ENCODE assay signal across 8 cellular contexts in genomic region chr9:133147412-133148271, GRCh38. TPM values are rescaled to one million over a fixed set of nuclear protein-coding genes. Genes with fewer than 3 reads are reported as not detected.
DNase-seq lines count a peak whose midpoint lies in the region; ATAC-seq, FAIRE-seq and TF ChIP-seq lines count a peak whose summit lies in the region.

No MANE protein-coding gene starts in this region.

- TF ChIP-seq CTCF in vagina (IDR thresholded peaks at IDR 0.05): peak; percentile 91 to 98 (median 95)

- H3K4me3 ChIP-seq in vagina: peak overlapping the region; percentile 74 to 80

- H3K4me1 ChIP-seq in vagina: peaks cover 59% of the 10 kb centered on the region

- no peaks in the 10 kb centered on the region for H3K36me3 ChIP-seq in vagina

- H3K27ac ChIP-seq in angular gyrus (ENCODE audit: low read depth, low read length): peak overlapping the region; percentile 80
- peak overlapping the region; percentile 93 for H3K27ac ChIP-seq in vagina

- no peaks in the 10 kb centered on the region for H3K9me3 ChIP-seq in vagina

- ATAC-seq in GM18511 (IDR thresholded peaks at IDR 0.05; ENCODE audit: unreplicated experiment): no peak

- intact Hi-C loops in vagina (cut with DNase I): loop anchor here (10.0 kb wide), 1 partner anchor 113 kb away; the partner anchor contains the start of gene GTF3C5

- peak; percentile 69 for DNase-seq in GM12892 (ENCODE audit: insufficient read length)
- DNase-seq in NCI-H1092 (lab: John Stamatoyannopoulos, UW): peak; percentile 22
- DNase-seq in T-helper 2 cell: peak; percentile 70 to 83 (median 77)
- peak; percentile 79 for DNase-seq in hepatic stellate cell (ENCODE audit: low spot score)
- peak; percentile 89 for DNase-seq in retina
- DNase-seq in vagina (ENCODE audit: extremely low spot score in 2 of 2): no peak

- TF ChIP-seq POLR2A in GM12892 (IDR thresholded peaks at IDR 0.05; ENCODE audit: low read depth, low read length) (no peak), vagina (IDR thresholded peaks at IDR 0.05) (no peak)

- FAIRE-seq in GM12892 (lab: Jason Lieb, UNC): peak; percentile 91

- no peaks in the 10 kb centered on the region for H3K27me3 ChIP-seq in vagina

RNA-seq across cellular contexts. Expression of gene GBGT1, which starts 16.1 kb away (rescaled TPM):
- 3.5 TPM for polyA plus RNA-seq in GM12892 (2012; ENCODE audit: missing spikeins)
- 27.0 TPM for total RNA-seq in vagina

RNA-seq across cellular contexts. Expression of gene RALGDS, which starts 26.6 kb away (rescaled TPM):
- 24.6 TPM for polyA plus RNA-seq in GM12892 (2012; ENCODE audit: missing spikeins)
- 85.0 TPM for total RNA-seq in vagina

Comparison
In these comparisons a context has a peak if more than half of its experiments do, and no peak if none do; other contexts are left out.
1. DNase-seq: peak in GM12892 (single experiment), NCI-H1092 (single experiment), T-helper 2 cell (5 of 5), hepatic stellate cell (single experiment) and retina (single experiment); none in vagina (0 of 2).